ENCODE assay signal across 20 cellular contexts in genomic region chr9:22055090-22055489, GRCh38. TPM values are rescaled to one million over a fixed set of nuclear protein-coding genes. Genes with fewer than 3 reads are reported as not detected.
DNase-seq lines count a peak whose midpoint lies in the region; ATAC-seq, FAIRE-seq and TF ChIP-seq lines count a peak whose summit lies in the region.
"Had no signal": no experiment of that assay in that cellular context is flagged by ENCODE, and none has a peak within 500 bp of the region (broad histone marks: within the 10 kb centered on the region; RNA-seq: fewer than 3 reads in every experiment).

No MANE protein-coding gene starts in this region.

- TF ChIP-seq CTCF in choroid plexus epithelial cell (conservative IDR thresholded peaks at IDR 0.05; ENCODE audit: low read depth, low read length) (no peak), osteocyte (IDR thresholded peaks at IDR 0.05) (no peak)

- ATAC-seq in GM21360 (IDR thresholded peaks at IDR 0.05; ENCODE audit: unreplicated experiment) = no peak
- ATAC-seq in left colon = no peak
- ATAC-seq: A549; CD8-positive, alpha-beta T cell; HepG2 had no signal

- H3K4me3 Mint-ChIP-seq in osteocyte (ENCODE audit: unreplicated experiment) = no peak overlapping the region
- H3K4me3 Mint-ChIP-seq: CD8-positive, alpha-beta T cell had no signal

- FAIRE-seq in G401.6 (lab: Jason Lieb, UNC) = peak; percentile 21
- FAIRE-seq: A549, HepG2 had no signal

- DNase-seq in RKO (ENCODE audit: low spot score) (peak; percentile 11), choroid plexus epithelial cell (ENCODE audit: low read depth) (peak; percentile 41), osteocyte (ENCODE audit: extremely low spot score, unreplicated experiment) (no peak), DMS 273 (lab: John Stamatoyannopoulos, UW; ENCODE audit: unreplicated experiment) (no peak), NCI-H2107 treated with DMSO at 0.1 percent for 48 hours (lab: John Stamatoyannopoulos, UW; ENCODE audit: unreplicated experiment) (no peak), left colon (no peak)
- DNase-seq: CD8-positive, alpha-beta T cell; DMS79; GM23248; NCI-H1417; NCI-H187; NCI-H226; NCI-H524 had no signal

- H3K27me3 Mint-ChIP-seq in osteocyte (ENCODE audit: unreplicated experiment) = no peaks in the 10 kb centered on the region

- H3K9me3 Mint-ChIP-seq in osteocyte (ENCODE audit: unreplicated experiment) = no peaks in the 10 kb centered on the region
- H3K9me3 Mint-ChIP-seq: CD8-positive, alpha-beta T cell had no signal

- peaks cover 37% of the 10 kb centered on the region for H3K4me1 Mint-ChIP-seq in osteocyte (ENCODE audit: unreplicated experiment)

- no peak overlapping the region for H3K4me3 ChIP-seq in choroid plexus epithelial cell (ENCODE audit: low read depth, low read length)
- H3K4me3 ChIP-seq: A549, BLaER1, GM23248, HAP-1 had no signal

- intact Hi-C loops in left colon (cut with DNase I, micrococcal nuclease) = no loop called here

- peak overlapping the region; percentile 66 for H3K27ac Mint-ChIP-seq in osteocyte (ENCODE audit: unreplicated experiment)
- H3K27ac Mint-ChIP-seq: CD8-positive, alpha-beta T cell had no signal

- peaks cover 12% of the 10 kb centered on the region for H3K36me3 Mint-ChIP-seq in osteocyte (ENCODE audit: unreplicated experiment)
- H3K36me3 Mint-ChIP-seq: CD8-positive, alpha-beta T cell had no signal

RNA-seq across cellular contexts. Expression of gene CDKN2B, which starts 46.0 kb away (rescaled TPM):
- total RNA-seq in osteocyte (22.9 and 23.3 TPM in 2 replicates), left colon (100 to 1,000 TPM; 158 to 160 TPM)
- total RNA-seq: CD8-positive, alpha-beta T cell; SK-MEL-5 had no signal

Comparison
In these comparisons a context has a peak if more than half of its experiments do, and no peak if none do; other contexts are left out.
1. DNase-seq: peak in RKO (single experiment) and choroid plexus epithelial cell (single experiment); none in osteocyte (single experiment), DMS 273 (single experiment), NCI-H2107 treated with DMSO at 0.1 percent for 48 hours (single experiment) and left colon (0 of 2).